Comparison of ENCODE assay signal across 20 cellular contexts in genomic region chr17:12737740-12738469, GRCh38. TPM values are rescaled to one million over a fixed set of nuclear protein-coding genes. Genes with fewer than 3 reads are reported as not detected.
"Had no signal": no experiment of that assay in that cellular context is flagged by ENCODE, and none has a peak within 500 bp of the region (broad histone marks: within the 10 kb centered on the region; RNA-seq: fewer than 3 reads in every experiment).

No MANE protein-coding gene starts in this region.

- H3K36me3 ChIP-seq: adrenal gland, pancreas, WERI-Rb-1 had no signal

- H3K27me3 Mint-ChIP-seq: activated CD8-positive, alpha-beta memory T cell treated with anti-CD3 and anti-CD28 coated beads, Interleukin-2, amount 10 ng/mL, durations not matched to agents 7 days and 5 days; dendritic cell treated with granulocyte-macrophage colony-stimulating factor and Interleukin-4, amounts not matched to agents 40 ng/mL and 50 ng/mL, for 4 days; effector memory CD8-positive, alpha-beta T cell; stimulated activated naive B cell treated with anti-CD40 and anti-IgM and Interleukin-4, amounts not matched to agents 10 μg/mL and 1 μg/mL and 100 μg/mL, for 72 hours had no signal

- H3K27me3 ChIP-seq: adrenal gland, gastroesophageal sphincter, heart right ventricle, pancreas, tibial artery had no signal

- H3K4me3 Mint-ChIP-seq: activated CD8-positive, alpha-beta memory T cell treated with anti-CD3 and anti-CD28 coated beads, Interleukin-2, amount 10 ng/mL, durations not matched to agents 7 days and 5 days; brain; dendritic cell treated with granulocyte-macrophage colony-stimulating factor and Interleukin-4, amounts not matched to agents 40 ng/mL and 50 ng/mL, for 4 days; effector memory CD8-positive, alpha-beta T cell; naive B cell; stimulated activated naive B cell treated with anti-CD40 and anti-IgM and Interleukin-4, amounts not matched to agents 10 μg/mL and 1 μg/mL and 100 μg/mL, for 72 hours had no signal

- H3K36me3 Mint-ChIP-seq: activated CD8-positive, alpha-beta memory T cell treated with anti-CD3 and anti-CD28 coated beads, Interleukin-2, amount 10 ng/mL, durations not matched to agents 7 days and 5 days; brain; naive B cell; stimulated activated naive B cell treated with anti-CD40 and anti-IgM and Interleukin-4, amounts not matched to agents 10 μg/mL and 1 μg/mL and 100 μg/mL, for 72 hours had no signal

- H3K4me1 Mint-ChIP-seq: activated CD8-positive, alpha-beta memory T cell treated with anti-CD3 and anti-CD28 coated beads, Interleukin-2, amount 10 ng/mL, durations not matched to agents 7 days and 5 days; naive B cell; stimulated activated naive B cell treated with anti-CD40 and anti-IgM and Interleukin-4, amounts not matched to agents 10 μg/mL and 1 μg/mL and 100 μg/mL, for 72 hours had no signal

- H3K4me3 ChIP-seq: adrenal gland, gastroesophageal sphincter, heart right ventricle, pancreas, tibial artery had no signal

- H3K27ac Mint-ChIP-seq: activated CD8-positive, alpha-beta memory T cell treated with anti-CD3 and anti-CD28 coated beads, Interleukin-2, amount 10 ng/mL, durations not matched to agents 7 days and 5 days; brain; dendritic cell treated with granulocyte-macrophage colony-stimulating factor and Interleukin-4, amounts not matched to agents 40 ng/mL and 50 ng/mL, for 4 days; effector memory CD8-positive, alpha-beta T cell; stimulated activated naive B cell treated with anti-CD40 and anti-IgM and Interleukin-4, amounts not matched to agents 10 μg/mL and 1 μg/mL and 100 μg/mL, for 72 hours had no signal

- H3K9me3 Mint-ChIP-seq: brain; dendritic cell treated with granulocyte-macrophage colony-stimulating factor and Interleukin-4, amounts not matched to agents 40 ng/mL and 50 ng/mL, for 4 days; effector memory CD8-positive, alpha-beta T cell; stimulated activated naive B cell treated with anti-CD40 and anti-IgM and Interleukin-4, amounts not matched to agents 10 μg/mL and 1 μg/mL and 100 μg/mL, for 72 hours had no signal

- DNase-seq: activated CD4-positive, alpha-beta T cell treated with anti-CD3 and anti-CD28 coated beads, Interleukin-2, amount 50 U/mL, for 48 hours; activated CD8-positive, alpha-beta memory T cell treated with anti-CD3 and anti-CD28 coated beads, Interleukin-2, amount 10 ng/mL, durations not matched to agents 7 days and 5 days; activated naive CD4-positive, alpha-beta T cell treated with anti-CD3 and anti-CD28 coated beads, Interleukin-2, amount 50 U/mL, for 16 hours; activated T-cell treated with anti-CD3 and anti-CD28 coated beads, Interleukin-2, amount 50 U/mL, for 1 hour; adrenal gland; effector memory CD8-positive, alpha-beta T cell; heart right ventricle; left colon; naive B cell; pancreas; stimulated activated CD4-positive, alpha-beta T cell treated with anti-CD3 and anti-CD28 coated beads, Interleukin-15, amount 100 ng/mL, for 24 hours; stimulated activated CD4-positive, alpha-beta T cell treated with anti-CD3 and anti-CD28 coated beads, Interleukin-4, amount 100 ng/mL, for 1 hour; stimulated activated naive B cell treated with anti-CD40 and anti-IgM and Interleukin-4, amounts not matched to agents 10 μg/mL and 1 μg/mL and 100 μg/mL, for 72 hours; tibial artery; WERI-Rb-1 had no signal

- H3K9me3 ChIP-seq: adrenal gland, gastroesophageal sphincter, heart right ventricle, pancreas, tibial artery had no signal

- H3K4me1 ChIP-seq: adrenal gland had no signal

- H3K27ac ChIP-seq: adrenal gland, epithelial cell of prostate, pancreas, tibial artery, WERI-Rb-1 had no signal

RNA-seq across cellular contexts. Expression of gene ARHGAP44, which starts 51.4 kb away (rescaled TPM):
- total RNA-seq: activated CD8-positive, alpha-beta memory T cell treated with anti-CD3 and anti-CD28 coated beads, Interleukin-2, amount 10 ng/mL, durations not matched to agents 7 days and 5 days; T-helper 1 cell treated with Interleukin-12 subunit alpha and Interleukin-12 subunit beta and Interleukin-4 antibody, amounts not matched to agents 30 ng/mL and 1 ng/mL, for 36 hours had no signal
